ENCODE assay signal across 1 cellular context in the genomic region with DNA sequence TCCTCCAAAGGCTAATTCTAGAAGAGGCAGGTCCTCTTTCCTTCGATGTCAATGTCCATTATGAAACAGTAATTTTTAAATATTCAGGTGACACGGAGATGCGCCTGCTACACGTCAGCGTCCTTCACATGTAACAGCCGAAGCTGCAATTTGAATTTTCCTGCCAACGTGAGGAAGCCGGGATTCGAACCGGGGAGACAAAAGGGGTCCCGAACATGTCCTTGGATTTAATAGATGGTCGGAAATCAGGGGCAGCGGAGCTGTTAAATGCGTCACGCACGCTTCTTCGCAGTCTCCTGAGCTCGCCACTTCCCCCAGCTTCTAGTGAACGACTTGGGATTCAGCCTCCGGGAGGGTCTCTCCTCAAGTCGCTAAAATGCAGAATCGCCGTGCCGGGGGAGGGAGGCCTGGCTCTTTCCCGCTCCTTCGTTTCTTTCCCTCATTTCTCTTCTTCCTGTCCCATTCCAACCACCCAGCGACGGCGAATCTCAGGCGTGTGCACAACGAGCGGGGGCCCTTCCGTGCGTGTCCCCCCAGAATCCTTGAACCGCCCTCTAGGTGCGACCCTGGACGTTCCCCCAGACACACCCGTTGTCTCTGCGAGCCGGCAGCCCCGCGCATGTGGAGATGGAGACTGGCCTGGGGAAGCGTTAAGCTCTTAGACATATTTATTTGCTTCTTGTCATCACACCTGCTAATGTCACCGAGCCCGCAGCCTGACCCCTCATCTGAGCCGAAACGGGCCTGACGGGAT.
A peak's percentile ranks its signal among the peaks of the same experiment; 100 is the strongest.
TF ChIP-seq lines count a peak whose summit lies in the region.

No MANE protein-coding gene starts in this region.

TF ChIP-seq in H1, 55 proteins besides CTCF, POLR2A, EP300 and RAD21:
- no peak for TF ChIP-seq SP4 (IDR thresholded peaks at IDR 0.05; ENCODE audit: low read length)
- peak; percentile 96 for TF ChIP-seq SUZ12 (IDR thresholded peaks at IDR 0.05; ENCODE audit: low read length)
- no peak for TF ChIP-seq TAF1 (IDR thresholded peaks at IDR 0.05; ENCODE audit: low read depth, low read length)
- peak; percentile 83 for TF ChIP-seq RNF2 (IDR thresholded peaks at IDR 0.05; ENCODE audit: borderline replicate concordance, low read depth, low read length, missing control alignments, poor library complexity, severe bottlenecking)
- TF ChIP-seq CTBP2 (IDR thresholded peaks at IDR 0.05; ENCODE audit: borderline replicate concordance, insufficient read depth, insufficient read length, low read length): peak; percentile 26
- TF ChIP-seq E2F6 (IDR thresholded peaks at IDR 0.05): peak; percentile 50; the same call in 1 of the 2 replicates
- TF ChIP-seq EZH2 (IDR thresholded peaks at IDR 0.05; ENCODE audit: low read depth, low read length, severe bottlenecking): peak; percentile 97
- TF ChIP-seq HDAC6 (IDR thresholded peaks at IDR 0.05; ENCODE audit: low read depth, low read length): no peak
- TF ChIP-seq KDM5A (IDR thresholded peaks at IDR 0.05; ENCODE audit: low read length): no peak
- TF ChIP-seq CBX8 (IDR thresholded peaks at IDR 0.05; ENCODE audit: borderline replicate concordance, low read depth, low read length): peak; percentile 83; the same call in 1 of the 2 replicates
- no peak for TF ChIP-seq TCF12 (IDR thresholded peaks at IDR 0.05; ENCODE audit: low read depth, low read length)
